1 cellular context compared by ENCODE assay signal in genomic region chr10:103555712-103556111, GRCh38.
TF ChIP-seq lines count a peak whose summit lies in the region.

No MANE protein-coding gene starts in this region.

TF ChIP-seq in HCT116, 20 proteins besides CTCF, POLR2A, EP300 and RAD21 (continued from another document):
- no peak for TF ChIP-seq REST (IDR thresholded peaks at IDR 0.05; ENCODE audit: low read depth)
- no peak for TF ChIP-seq EZH2phosphoT487 (IDR thresholded peaks at IDR 0.05; ENCODE audit: borderline replicate concordance)
- no peak for TF ChIP-seq SP1 (IDR thresholded peaks at IDR 0.05; ENCODE audit: low read depth)
TF ChIP-seq in HCT116: peak in this region for 0.
